ENCODE assay signal across 27 cellular contexts in the genomic region with DNA sequence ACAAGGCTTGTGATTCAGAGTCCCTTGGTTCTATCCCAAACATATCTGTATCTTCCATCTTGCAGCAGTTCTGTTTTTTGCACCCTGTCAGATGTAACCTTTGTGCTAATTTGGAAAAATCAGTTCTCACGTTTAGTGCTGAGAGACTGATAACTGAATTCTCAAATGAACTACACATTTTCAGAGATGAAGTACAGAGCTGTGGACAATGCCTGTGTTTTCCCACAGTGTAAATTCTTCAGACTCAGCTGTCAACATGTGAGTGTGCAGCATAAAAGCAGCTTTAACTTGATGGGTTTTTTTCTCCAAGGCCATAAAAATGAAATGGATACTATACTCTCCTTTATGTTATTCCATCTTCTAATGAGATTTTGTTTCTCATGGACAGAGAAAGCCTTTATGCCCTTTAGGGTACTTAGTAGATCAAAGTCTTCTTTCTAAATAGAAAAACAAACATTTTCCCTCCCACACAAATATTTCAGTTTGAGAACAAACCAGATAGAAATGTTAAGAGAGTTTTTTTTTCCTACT.
DNase-seq lines count a peak whose midpoint lies in the region; ATAC-seq and TF ChIP-seq lines count a peak whose summit lies in the region.
"Had no signal": no experiment of that assay in that cellular context is flagged by ENCODE, and none has a peak within 500 bp of the region (broad histone marks: within the 10 kb centered on the region; RNA-seq: fewer than 3 reads in every experiment).

No MANE protein-coding gene starts in this region.

- H3K27me3 Mint-ChIP-seq in CD4-positive, alpha-beta T cell, result no peaks in the 10 kb centered on the region
- H3K27me3 Mint-ChIP-seq: activated CD8-positive, alpha-beta T cell treated with anti-CD3 and anti-CD28 coated beads for 36 hours; stimulated activated naive CD8-positive, alpha-beta T cell treated with anti-CD3 and anti-CD28 coated beads, Interleukin-15, amount 100 ng/mL, for 72 hours; type B pancreatic cell had no signal

- no peaks in the 10 kb centered on the region for H3K27me3 ChIP-seq in osteoblast (ENCODE audit: insufficient read depth, low read length)
- no peaks in the 10 kb centered on the region for H3K27me3 ChIP-seq in CD4-positive, alpha-beta T cell (ENCODE audit: control insufficient read depth, insufficient read depth, low read length)
- H3K27me3 ChIP-seq: BE2C, dorsolateral prefrontal cortex, gastroesophageal sphincter had no signal

- H3K36me3 ChIP-seq in osteoblast (ENCODE audit: insufficient read depth, low read length), result no peaks in the 10 kb centered on the region
- H3K36me3 ChIP-seq: BE2C, gastroesophageal sphincter had no signal

- no peaks in the 10 kb centered on the region for H3K79me2 ChIP-seq in osteoblast (ENCODE audit: insufficient read depth, low read length)

- no peaks in the 10 kb centered on the region for H3K9me3 Mint-ChIP-seq in CD4-positive, alpha-beta T cell
- H3K9me3 Mint-ChIP-seq: activated CD8-positive, alpha-beta T cell treated with anti-CD3 and anti-CD28 coated beads for 36 hours; stimulated activated naive CD8-positive, alpha-beta T cell treated with anti-CD3 and anti-CD28 coated beads, Interleukin-15, amount 100 ng/mL, for 72 hours; type B pancreatic cell had no signal

- H2AFZ ChIP-seq in osteoblast (ENCODE audit: low read length), result peak overlapping the region; percentile 61

- H3K4me3 ChIP-seq in osteoblast (ENCODE audit: insufficient read depth, low read length), result no peak overlapping the region
- H3K4me3 ChIP-seq: dorsolateral prefrontal cortex, gastroesophageal sphincter had no signal

- DNase-seq in DMS53 (lab: John Stamatoyannopoulos, UW) (peak; percentile 44), DMS53 treated with DMSO at 0.1 percent for 48 hours (lab: John Stamatoyannopoulos, UW; ENCODE audit: unreplicated experiment) (no peak), NCI-H69 (lab: John Stamatoyannopoulos, UW) (peak; percentile 42), fibroblast of peridontal ligament (ENCODE audit: extremely low read depth) (peak; percentile 38), osteoblast (ENCODE audit: insufficient read length, low spot score, missing footprints) (no peak), AML-193 (lab: John Stamatoyannopoulos, UW) (no peak)
- DNase-seq in CD4-positive, alpha-beta T cell, result no peak
- no peak for DNase-seq in stimulated activated CD8-positive, alpha-beta memory T cell treated with anti-CD3 and anti-CD28 coated beads, Interleukin-4, amount 100 ng/mL, for 48 hours
- DNase-seq: activated CD4-positive, CD25-positive, alpha-beta regulatory T cell treated with anti-CD3 and anti-CD28 coated beads, Interleukin-2, amount 50 U/mL, for 72 hours; activated CD8-positive, alpha-beta T cell treated with anti-CD3 and anti-CD28 coated beads for 36 hours; activated naive CD4-positive, alpha-beta T cell; activated T-cell treated with anti-CD3 and anti-CD28 coated beads, Interleukin-2, amount 50 U/mL, for 1 hour; anterior cingulate cortex; BE2C; caudate nucleus; dorsolateral prefrontal cortex; GOT3; islet precursor cell; NCI-H1436 treated with DMSO at 0.1 percent for 48 hours; NCI-H2171; NCI-H524 treated with DMSO at 0.1 percent for 48 hours; occipital lobe; stimulated activated naive CD8-positive, alpha-beta T cell treated with anti-CD3 and anti-CD28 coated beads, Interleukin-15, amount 100 ng/mL, for 72 hours had no signal

- H3K27ac ChIP-seq in osteoblast (ENCODE audit: low read depth, low read length), result peak overlapping the region; percentile 3
- no peak overlapping the region for H3K27ac ChIP-seq in CD4-positive, alpha-beta T cell (ENCODE audit: low read depth, low read length)
- H3K27ac ChIP-seq: 22Rv1 had no signal

- TF ChIP-seq CTCF in osteoblast (IDR thresholded peaks at IDR 0.05; ENCODE audit: extremely low read depth, low read depth, low read length), result no peak
- no peak for TF ChIP-seq CTCF in CD4-positive, alpha-beta T cell (IDR thresholded peaks at IDR 0.05)

- intact Hi-C loops in CD4-positive, alpha-beta T cell (cut with DNase I, micrococcal nuclease), result no loop called here

- H3K4me3 Mint-ChIP-seq in CD4-positive, alpha-beta T cell, result no peak overlapping the region
- H3K4me3 Mint-ChIP-seq: activated CD8-positive, alpha-beta T cell treated with anti-CD3 and anti-CD28 coated beads for 36 hours; stimulated activated naive CD8-positive, alpha-beta T cell treated with anti-CD3 and anti-CD28 coated beads, Interleukin-15, amount 100 ng/mL, for 72 hours had no signal

- H3K36me3 Mint-ChIP-seq in CD4-positive, alpha-beta T cell (ENCODE audit: low read depth), result no peaks in the 10 kb centered on the region

- no peaks in the 10 kb centered on the region for H4K20me1 ChIP-seq in osteoblast (ENCODE audit: insufficient read depth, low read length)

- peaks cover 25% of the 10 kb centered on the region for H3K4me1 ChIP-seq in osteoblast (ENCODE audit: insufficient read depth, low read length)

- POLR2A ChIA-PET in CD4-positive, alpha-beta T cell (lab: Charles Lee), result no interaction called here

- H3K4me2 ChIP-seq in osteoblast (ENCODE audit: insufficient read depth, low read length), result no peak overlapping the region

- no peaks in the 10 kb centered on the region for H3K4me1 Mint-ChIP-seq in CD4-positive, alpha-beta T cell (ENCODE audit: low read depth)

- H3K27ac Mint-ChIP-seq in CD4-positive, alpha-beta T cell, result no peak overlapping the region
- H3K27ac Mint-ChIP-seq: activated CD8-positive, alpha-beta T cell treated with anti-CD3 and anti-CD28 coated beads for 36 hours; stimulated activated naive CD8-positive, alpha-beta T cell treated with anti-CD3 and anti-CD28 coated beads, Interleukin-15, amount 100 ng/mL, for 72 hours; type B pancreatic cell had no signal

- no peaks in the 10 kb centered on the region for H3K9me3 ChIP-seq in osteoblast (ENCODE audit: low read depth, low read length)
- H3K9me3 ChIP-seq in CD4-positive, alpha-beta T cell (ENCODE audit: control insufficient read depth, low read length), result no peaks in the 10 kb centered on the region
- H3K9me3 ChIP-seq: BE2C, gastroesophageal sphincter had no signal

- CTCF ChIA-PET in CD4-positive, alpha-beta T cell (lab: Charles Lee), result no interaction called here

- ATAC-seq in CD4-positive, alpha-beta T cell (ENCODE audit: poor library complexity), result no peak
- ATAC-seq: activated CD8-positive, alpha-beta T cell treated with anti-CD3 and anti-CD28 coated beads for 36 hours; gastroesophageal sphincter; Right ventricle myocardium inferior; stimulated activated naive CD8-positive, alpha-beta T cell treated with anti-CD3 and anti-CD28 coated beads, Interleukin-15, amount 100 ng/mL, for 72 hours had no signal

Comparison
In these comparisons a context has a peak if more than half of its experiments do, and no peak if none do; other contexts are left out.
1. DNase-seq: peak in DMS53 (single experiment), NCI-H69 (single experiment) and fibroblast of peridontal ligament (single experiment); none in DMS53 treated with DMSO at 0.1 percent for 48 hours (single experiment), osteoblast (single experiment), CD4-positive, alpha-beta T cell (0 of 10), AML-193 (0 of 2) and stimulated activated CD8-positive, alpha-beta memory T cell treated with anti-CD3 and anti-CD28 coated beads, Interleukin-4, amount 100 ng/mL, for 48 hours (single experiment).